Comparison of ENCODE assay signal across 20 cellular contexts in the genomic region with DNA sequence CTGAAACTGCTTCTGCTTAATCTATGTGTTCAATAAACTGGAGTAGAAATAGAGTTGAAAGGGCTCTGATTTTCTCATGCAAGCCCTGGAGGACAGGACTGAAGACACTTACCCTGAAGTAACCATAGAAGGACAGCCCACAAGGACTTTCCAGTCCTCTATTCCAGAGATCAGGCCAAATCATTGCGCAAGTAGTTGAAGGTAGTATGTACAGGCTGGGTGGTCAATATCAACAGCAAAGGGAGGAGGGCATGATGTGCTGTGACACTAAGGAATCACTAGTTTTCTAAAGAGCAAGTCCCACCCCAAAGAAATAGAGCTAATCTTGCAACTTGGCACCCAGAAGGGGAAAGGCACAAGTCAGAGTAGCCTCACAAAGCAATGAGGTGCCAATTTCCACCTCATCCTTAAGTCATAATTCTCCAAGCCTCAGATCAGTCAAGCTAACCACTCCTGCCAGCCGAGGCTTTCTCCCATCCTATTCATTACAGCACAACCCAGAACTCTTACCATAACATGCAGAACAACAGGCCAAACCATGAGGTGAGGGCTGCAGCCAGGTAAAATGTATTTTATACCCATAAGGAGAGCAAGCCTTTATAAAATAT.
"Had no signal": no experiment of that assay in that cellular context is flagged by ENCODE, and none has a peak within 500 bp of the region (broad histone marks: within the 10 kb centered on the region; RNA-seq: fewer than 3 reads in every experiment).

No MANE protein-coding gene starts in this region.

- H3K36me3 ChIP-seq: adrenal gland, WERI-Rb-1 had no signal

- H3K9me3 ChIP-seq: adrenal gland had no signal

- H3K27me3 Mint-ChIP-seq: activated naive CD8-positive, alpha-beta T cell treated with anti-CD3 and anti-CD28 coated beads, Interleukin-2, amount 10 ng/mL, durations not matched to agents 7 days and 5 days had no signal

- H3K27me3 ChIP-seq: adrenal gland had no signal

- DNase-seq: activated CD4-positive, alpha-beta T cell treated with anti-CD3 and anti-CD28 coated beads for 4 hours; activated CD8-positive, alpha-beta memory T cell treated with anti-CD3 and anti-CD28 coated beads, Interleukin-2, amount 50 U/mL, for 4 hours; activated CD8-positive, alpha-beta T cell treated with anti-CD3 and anti-CD28 coated beads for 36 hours; activated naive CD4-positive, alpha-beta T cell treated with anti-CD3 and anti-CD28 coated beads, Interleukin-2, amount 50 U/mL, for 16 hours; activated naive CD8-positive, alpha-beta T cell treated with anti-CD3 and anti-CD28 coated beads, Interleukin-2, amount 10 ng/mL, durations not matched to agents 7 days and 5 days; adrenal gland; anterior cingulate cortex; cerebellar nuclear complex; MV-4-11; NCI-H1105; NCI-H1436; NCI-H1694 treated with DMSO at 0.1 percent for 48 hours; NCI-H2029 treated with DMSO at 0.1 percent for 48 hours; NCI-H510A treated with DMSO at 0.1 percent for 48 hours; SHP77 treated with DMSO at 0.1 percent for 48 hours; T-cell; T-helper 2 cell; T1000; WERI-Rb-1 had no signal

- ATAC-seq: activated CD4-positive, CD25-positive, alpha-beta regulatory T cell treated with anti-CD3 and anti-CD28 coated beads, Interleukin-2, amount 50 U/mL, for 24 hours; activated CD8-positive, alpha-beta T cell treated with anti-CD3 and anti-CD28 coated beads for 36 hours; T-cell had no signal

- H3K4me3 ChIP-seq: adrenal gland had no signal

- H3K9me3 Mint-ChIP-seq: activated CD8-positive, alpha-beta T cell treated with anti-CD3 and anti-CD28 coated beads for 36 hours; T-cell had no signal

- H3K27ac Mint-ChIP-seq: activated CD8-positive, alpha-beta T cell treated with anti-CD3 and anti-CD28 coated beads for 36 hours; activated naive CD8-positive, alpha-beta T cell treated with anti-CD3 and anti-CD28 coated beads, Interleukin-2, amount 10 ng/mL, durations not matched to agents 7 days and 5 days; T-cell had no signal

- H3K4me3 Mint-ChIP-seq: activated CD8-positive, alpha-beta T cell treated with anti-CD3 and anti-CD28 coated beads for 36 hours; activated naive CD8-positive, alpha-beta T cell treated with anti-CD3 and anti-CD28 coated beads, Interleukin-2, amount 10 ng/mL, durations not matched to agents 7 days and 5 days; T-cell had no signal

- H3K4me1 Mint-ChIP-seq: T-cell had no signal
